ENCODE assay signal across 11 cellular contexts in genomic region chr4:77120888-77121508, GRCh38. TPM values are rescaled to one million over a fixed set of nuclear protein-coding genes. Genes with fewer than 3 reads are reported as not detected.
DNase-seq lines count a peak whose midpoint lies in the region; ATAC-seq and TF ChIP-seq lines count a peak whose summit lies in the region.
"Had no signal": no experiment of that assay in that cellular context is flagged by ENCODE, and none has a peak within 500 bp of the region (broad histone marks: within the 10 kb centered on the region; RNA-seq: fewer than 3 reads in every experiment).

No MANE protein-coding gene starts in this region.

- TF ChIP-seq CTCF in GM12873 (IDR thresholded peaks at IDR 0.05; ENCODE audit: insufficient read depth, low read depth, low read length, missing control alignments) (peak; percentile 55), PC-3 (conservative IDR thresholded peaks at IDR 0.05; ENCODE audit: low read depth, low read length) (no peak), mesothelial cell of epicardium (IDR thresholded peaks at IDR 0.05; ENCODE audit: unreplicated experiment) (no peak), nephron progenitor cell (IDR thresholded peaks at IDR 0.05) (no peak)

- H3K27ac Mint-ChIP-seq in mesothelial cell of epicardium (no peak overlapping the region), nephron progenitor cell (no peak overlapping the region)
- H3K27ac Mint-ChIP-seq: activated CD4-positive, alpha-beta T cell treated with anti-CD3 and anti-CD28 coated beads, Interleukin-2, amount 10 ng/mL, durations not matched to agents 24 days and 14 days; CD4-positive, alpha-beta memory T cell had no signal

- H3K9me2 ChIP-seq in GM23248 (ENCODE audit: insufficient read depth): no peaks in the 10 kb centered on the region
- H3K9me2 ChIP-seq in PC-3 (replicated peaks; ENCODE audit: low read length): no peaks in the 10 kb centered on the region

- H3K27me3 Mint-ChIP-seq in mesothelial cell of epicardium (ENCODE audit: low read depth) (no peaks in the 10 kb centered on the region), nephron progenitor cell (ENCODE audit: low read depth, poor library complexity) (peaks cover 17% of the 10 kb centered on the region)

- no peaks in the 10 kb centered on the region for H3F3A ChIP-seq in GM23248 (ENCODE audit: insufficient read depth)
- H3F3A ChIP-seq in PC-3 (ENCODE audit: low read length, unreplicated experiment): no peaks in the 10 kb centered on the region

- no peak overlapping the region for H3K27ac ChIP-seq in GM23248
- H3K27ac ChIP-seq in PC-3 (ENCODE audit: low read length): no peak overlapping the region
- H3K27ac ChIP-seq: transverse colon had no signal

- H3K4me2 ChIP-seq in GM23248 (ENCODE audit: unreplicated experiment) (no peak overlapping the region), PC-3 (ENCODE audit: low read length) (no peak overlapping the region)

- H3K9me3 Mint-ChIP-seq in mesothelial cell of epicardium (peaks cover 5% of the 10 kb centered on the region), nephron progenitor cell (peaks cover 29% of the 10 kb centered on the region)
- H3K9me3 Mint-ChIP-seq: activated CD4-positive, alpha-beta T cell treated with anti-CD3 and anti-CD28 coated beads, Interleukin-2, amount 10 ng/mL, durations not matched to agents 24 days and 14 days; CD4-positive, alpha-beta memory T cell had no signal

- H3K9ac ChIP-seq in GM23248: no peak overlapping the region
- H3K9ac ChIP-seq in PC-3 (ENCODE audit: low read length): no peak overlapping the region

- H3K36me3 ChIP-seq in GM23248 (ENCODE audit: low read depth) (no peaks in the 10 kb centered on the region), PC-3 (ENCODE audit: low read depth, low read length) (no peaks in the 10 kb centered on the region)
- H3K36me3 ChIP-seq: transverse colon had no signal

- WGBS in GM23248 (ENCODE audit: low coverage in 1 of 2, low lambda C conversion rate in 2 of 2, missing lambda C conversion rate in 2 of 2), 2 experiments: 52 to 57% methylated on average over 8 of the region's 8 CpGs

- H4K20me1 ChIP-seq in GM23248 (ENCODE audit: insufficient read depth) (no peaks in the 10 kb centered on the region), PC-3 (ENCODE audit: low read length) (no peaks in the 10 kb centered on the region)

- no peak overlapping the region for H3K4me3 ChIP-seq in GM23248
- H3K4me3 ChIP-seq in PC-3 (ENCODE audit: low read length): no peak overlapping the region
- H3K4me3 ChIP-seq: transverse colon had no signal

- no peaks in the 10 kb centered on the region for H3K36me3 Mint-ChIP-seq in mesothelial cell of epicardium
- no peaks in the 10 kb centered on the region for H3K36me3 Mint-ChIP-seq in nephron progenitor cell (ENCODE audit: low read depth)
- H3K36me3 Mint-ChIP-seq: CD4-positive, alpha-beta memory T cell had no signal

- POLR2A ChIA-PET in PC-3 (lab: Charles Lee; ENCODE audit: unreplicated experiment): no interaction called here

- H2AFZ ChIP-seq in GM23248 (no peak overlapping the region), PC-3 (ENCODE audit: low read length) (no peak overlapping the region)

- H3K4me1 ChIP-seq in GM23248 (ENCODE audit: insufficient read depth) (no peaks in the 10 kb centered on the region), PC-3 (ENCODE audit: insufficient read depth, low read length) (no peaks in the 10 kb centered on the region)
- H3K4me1 ChIP-seq: transverse colon had no signal

- H3K4me1 Mint-ChIP-seq in mesothelial cell of epicardium (peaks cover 38% of the 10 kb centered on the region), nephron progenitor cell (no peaks in the 10 kb centered on the region)
- H3K4me1 Mint-ChIP-seq: activated CD4-positive, alpha-beta T cell treated with anti-CD3 and anti-CD28 coated beads, Interleukin-2, amount 10 ng/mL, durations not matched to agents 24 days and 14 days; CD4-positive, alpha-beta memory T cell had no signal

- no peaks in the 10 kb centered on the region for H3K9me3 ChIP-seq in GM23248 (ENCODE audit: low read depth)
- no peaks in the 10 kb centered on the region for H3K9me3 ChIP-seq in PC-3 (ENCODE audit: low read length)
- H3K9me3 ChIP-seq: transverse colon had no signal

- ATAC-seq in PC-3 (peak; percentile 61), left ventricle myocardium superior (no peak), GM21717 (IDR thresholded peaks at IDR 0.05; ENCODE audit: unreplicated experiment) (no peak)

- no TSS peak for BruUV-seq in PC-3 (replicated peaks; lab: Mats Ljungman, UMichigan)

- intact Hi-C loops in PC-3 (cut with micrococcal nuclease) (no loop called here), left ventricle myocardium superior (cut with micrococcal nuclease) (no loop called here)

- in situ Hi-C loops in GM23248 (cut with MboI): no loop called here

- H3K79me2 ChIP-seq in GM23248 (ENCODE audit: insufficient read depth) (no peaks in the 10 kb centered on the region), PC-3 (ENCODE audit: low read length) (no peaks in the 10 kb centered on the region)

- H3K4me3 Mint-ChIP-seq in mesothelial cell of epicardium: no peak overlapping the region
- H3K4me3 Mint-ChIP-seq in nephron progenitor cell: no peak overlapping the region
- H3K4me3 Mint-ChIP-seq: activated CD4-positive, alpha-beta T cell treated with anti-CD3 and anti-CD28 coated beads, Interleukin-2, amount 10 ng/mL, durations not matched to agents 24 days and 14 days; CD4-positive, alpha-beta memory T cell had no signal

- DNase-seq in GM23248 (peak; percentile 39), PC-3 (peak; percentile 3), iPS-NIHi11 (ENCODE audit: low spot score) (peak; percentile 16), mesothelial cell of epicardium (ENCODE audit: low spot score in 2 of 2, unreplicated experiment in 2 of 2) (no peak), left ventricle myocardium superior (no peak), nephron progenitor cell (no peak)
- DNase-seq: activated CD4-positive, alpha-beta T cell treated with anti-CD3 and anti-CD28 coated beads, Interleukin-2, amount 10 ng/mL, durations not matched to agents 24 days and 14 days; CD4-positive, alpha-beta memory T cell; transverse colon had no signal

- CTCF ChIA-PET in PC-3 (lab: Charles Lee): interaction anchor here (0.6 to 1.3 kb wide), 3 partner anchors 21 to 82 kb away, joined by 3 to 7 read pairs (median 3); no protein-coding TSS in a partner anchor

- H3K27me3 ChIP-seq in GM23248 (replicated peaks; ENCODE audit: insufficient read depth) (no peaks in the 10 kb centered on the region; the same call in 1 of the 2 replicates), PC-3 (ENCODE audit: low read length) (no peaks in the 10 kb centered on the region)
- H3K27me3 ChIP-seq: transverse colon had no signal

RNA-seq across cellular contexts. Expression of gene CCNG2, which starts 36.0 kb away (rescaled TPM):
- 34.0 and 40.0 TPM in 2 replicates for total RNA-seq in GM23248 (2014; rRNA removed; shearing (Covaris generic))
- polyA plus RNA-seq in GM23248 (2016; fragmentation: Nextera tagmentation; extraction: Ambion mirVana): 31.2 and 32.6 TPM in 2 replicates
- total RNA-seq in PC-3 (2014; rRNA removed): 7.7 and 8.0 TPM in 2 replicates
- total RNA-seq in mesothelial cell of epicardium: 84.5 to 89.3 TPM (median 86.5 TPM) in 3 replicates
- 10.3 TPM for total RNA-seq in left ventricle myocardium superior

RNA-seq across cellular contexts. Expression of gene CCNI, which starts 45.2 kb away (rescaled TPM):
- 121 and 125 TPM in 2 replicates for total RNA-seq in GM23248 (2014; rRNA removed; shearing (Covaris generic))
- polyA plus RNA-seq in GM23248 (2016; fragmentation: Nextera tagmentation; extraction: Ambion mirVana): 158 and 166 TPM in 2 replicates
- 60.1 and 73.5 TPM in 2 replicates for total RNA-seq in PC-3 (2014; rRNA removed)
- total RNA-seq in mesothelial cell of epicardium: 242 to 254 TPM (median 245 TPM) in 3 replicates
- 294 TPM for total RNA-seq in left ventricle myocardium superior

Comparison
In these comparisons a context has a peak if more than half of its experiments do, and no peak if none do; other contexts are left out.
1. DNase-seq: peak in GM23248 (single experiment), PC-3 (single experiment) and iPS-NIHi11 (single experiment); none in mesothelial cell of epicardium (0 of 2), left ventricle myocardium superior (single experiment) and nephron progenitor cell (single experiment).